17 cellular contexts compared by ENCODE assay signal in the genomic region with DNA sequence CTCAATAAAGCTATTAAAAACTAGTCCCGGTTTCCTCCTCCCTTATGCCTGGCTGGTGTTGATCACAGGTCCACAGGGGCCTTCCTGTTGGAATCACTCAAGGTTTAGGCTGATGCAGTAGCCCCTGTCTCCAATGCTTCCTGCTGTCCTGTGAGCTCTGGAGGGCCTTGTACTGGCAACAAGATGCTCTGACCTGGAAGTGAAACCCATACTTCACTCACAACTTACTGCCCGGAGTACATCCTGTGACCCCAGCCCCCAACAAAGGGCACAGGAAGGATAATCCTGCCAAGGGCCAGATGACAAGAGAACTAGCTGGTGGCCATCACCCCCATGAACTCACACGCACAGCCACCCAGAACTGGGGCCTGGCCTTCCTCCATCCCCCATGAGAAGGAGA. TPM values are rescaled to one million over a fixed set of nuclear protein-coding genes. Genes with fewer than 3 reads are reported as not detected.
DNase-seq lines count a peak whose midpoint lies in the region; ATAC-seq and TF ChIP-seq lines count a peak whose summit lies in the region.
"Had no signal": no experiment of that assay in that cellular context is flagged by ENCODE, and none has a peak within 500 bp of the region (broad histone marks: within the 10 kb centered on the region; RNA-seq: fewer than 3 reads in every experiment).

No MANE protein-coding gene starts in this region.

- peaks cover 0 to 6% (median 0%) of the 10 kb centered on the region in 9 donors for H3K9me3 Mint-ChIP-seq in naive thymus-derived CD8-positive, alpha-beta T cell

- TF ChIP-seq CTCF in colonic mucosa (IDR thresholded peaks at IDR 0.05) (no peak), vagina (IDR thresholded peaks at IDR 0.05) (no peak)

- H3K36me3 Mint-ChIP-seq in naive thymus-derived CD8-positive, alpha-beta T cell, result no peaks in the 10 kb centered on the region
- H3K36me3 Mint-ChIP-seq: CD4-positive, CD25-positive, alpha-beta regulatory T cell had no signal

- H2BK5ac ChIP-seq in mesendoderm (ENCODE audit: low read length) (no peak overlapping the region), trophoblast cell (ENCODE audit: low read depth, low read length, poor library complexity) (no peak overlapping the region)

- H3K27me3 ChIP-seq in colonic mucosa (no peaks in the 10 kb centered on the region), mesendoderm (ENCODE audit: insufficient read depth, low read length, poor library complexity) (no peaks in the 10 kb centered on the region), vagina (no peaks in the 10 kb centered on the region), trophoblast cell (ENCODE audit: insufficient read depth, low read length) (no peaks in the 10 kb centered on the region)
- H3K27me3 ChIP-seq: BLaER1 had no signal

- no peak overlapping the region for H3K4me2 ChIP-seq in mesendoderm (ENCODE audit: low read length)
- no peak overlapping the region for H3K4me2 ChIP-seq in trophoblast cell (ENCODE audit: low read length)
- H3K4me2 ChIP-seq: BLaER1 had no signal

- H3K4me3 Mint-ChIP-seq in naive thymus-derived CD8-positive, alpha-beta T cell, result no peak overlapping the region
- H3K4me3 Mint-ChIP-seq: CD4-positive, CD25-positive, alpha-beta regulatory T cell had no signal

- H3K18ac ChIP-seq in mesendoderm (ENCODE audit: low read length) (no peak overlapping the region), trophoblast cell (ENCODE audit: low read length) (no peak overlapping the region)

- H2AK5ac ChIP-seq in mesendoderm (ENCODE audit: low read length) (no peak overlapping the region), trophoblast cell (ENCODE audit: low read length) (no peak overlapping the region)

- no peak overlapping the region for H4K12ac ChIP-seq in trophoblast cell (ENCODE audit: low read depth, low read length)

- H4K5ac ChIP-seq in mesendoderm (ENCODE audit: low read length), result no peak overlapping the region

- no peak overlapping the region for H4K91ac ChIP-seq in trophoblast cell (ENCODE audit: low read depth, low read length)

- H3K4me3 ChIP-seq in colonic mucosa, result no peak overlapping the region
- H3K4me3 ChIP-seq in mesendoderm (ENCODE audit: low read length), result no peak overlapping the region
- no peak overlapping the region for H3K4me3 ChIP-seq in vagina
- no peak overlapping the region for H3K4me3 ChIP-seq in trophoblast cell (ENCODE audit: low read depth, low read length)
- H3K4me3 ChIP-seq: BLaER1 had no signal

- no peaks in the 10 kb centered on the region for H3K4me1 ChIP-seq in colonic mucosa
- peaks cover 12% of the 10 kb centered on the region for H3K4me1 ChIP-seq in mesendoderm (ENCODE audit: control insufficient read depth, low read depth, low read length)
- H3K4me1 ChIP-seq in vagina, result peaks cover 6% of the 10 kb centered on the region
- H3K4me1 ChIP-seq in trophoblast cell (ENCODE audit: control insufficient read depth in 1 of 2, insufficient read depth in 2 of 2, low read length in 2 of 2), result peaks cover 4 to 10% of the 10 kb centered on the region in 2 experiments
- H3K4me1 ChIP-seq: BLaER1 had no signal

- H3K27me3 Mint-ChIP-seq in naive thymus-derived CD8-positive, alpha-beta T cell, result peaks cover 7 to 57% (median 25%) of the 10 kb centered on the region in 5 donors
- H3K27me3 Mint-ChIP-seq: CD4-positive, CD25-positive, alpha-beta regulatory T cell had no signal

- H3K14ac ChIP-seq in trophoblast cell (ENCODE audit: low read length), result no peak overlapping the region

- H3K23ac ChIP-seq in mesendoderm (ENCODE audit: low read length), result no peak overlapping the region
- H3K23ac ChIP-seq in trophoblast cell (ENCODE audit: low read length), result no peak overlapping the region

- no peak for ATAC-seq in naive thymus-derived CD8-positive, alpha-beta T cell
- ATAC-seq: HCT116 had no signal

- no peak overlapping the region for H3K56ac ChIP-seq in mesendoderm (ENCODE audit: low read length)

- WGBS in mesendoderm (ENCODE audit: extremely low coverage, insufficient coverage, low lambda C conversion rate), result no CpG with 5 or more reads among the region's 3 CpGs
- no CpG with 5 or more reads among the region's 3 CpGs for WGBS in trophoblast cell (ENCODE audit: extremely low coverage, insufficient coverage, insufficient read length)

- H2BK120ac ChIP-seq in mesendoderm (ENCODE audit: low read depth, low read length) (no peak overlapping the region), trophoblast cell (ENCODE audit: insufficient read depth, low read length, poor library complexity) (no peak overlapping the region)

- POLR2A ChIA-PET in naive thymus-derived CD8-positive, alpha-beta T cell (lab: Charles Lee), result no interaction called here

- H3K27ac Mint-ChIP-seq in naive thymus-derived CD8-positive, alpha-beta T cell, result no peak overlapping the region
- H3K27ac Mint-ChIP-seq: CD4-positive, CD25-positive, alpha-beta regulatory T cell had no signal

- peak; percentile 13 for DNase-seq in activated CD8-positive, alpha-beta memory T cell treated with anti-CD3 and anti-CD28 coated beads for 24 hours
- no peak for DNase-seq in activated CD8-positive, alpha-beta memory T cell treated with anti-CD3 and anti-CD28 coated beads, Interleukin-2, amount 50 U/mL, for 4 hours
- DNase-seq in colonic mucosa (peak; percentile 6), mesendoderm (peak; percentile 51), vagina (ENCODE audit: extremely low spot score in 2 of 2) (peak; percentile 13 to 58), AG08395 (ENCODE audit: low spot score) (no peak), trophoblast cell (no peak)
- no peak for DNase-seq in naive thymus-derived CD8-positive, alpha-beta T cell
- DNase-seq: AML-193; Calu3; CD4-positive, CD25-positive, alpha-beta regulatory T cell; DMS79 had no signal

- H2BK12ac ChIP-seq in trophoblast cell (ENCODE audit: low read length), result no peak overlapping the region

- H3K27ac ChIP-seq in colonic mucosa, result no peak overlapping the region
- no peak overlapping the region for H3K27ac ChIP-seq in mesendoderm (ENCODE audit: low read depth, low read length)
- H3K27ac ChIP-seq in vagina, result no peak overlapping the region
- H3K27ac ChIP-seq in trophoblast cell (ENCODE audit: low read depth, low read length), result no peak overlapping the region
- H3K27ac ChIP-seq: 22Rv1, BLaER1, HL-60 had no signal

- H3K9me3 ChIP-seq in colonic mucosa, result no peaks in the 10 kb centered on the region
- no peaks in the 10 kb centered on the region for H3K9me3 ChIP-seq in vagina
- peaks cover 3% of the 10 kb centered on the region for H3K9me3 ChIP-seq in trophoblast cell (ENCODE audit: insufficient read depth, low read depth, low read length)
- H3K9me3 ChIP-seq: BLaER1 had no signal

- intact Hi-C loops in colonic mucosa (cut with DNase I) (no loop called here), vagina (cut with DNase I) (no loop called here)

- H3K36me3 ChIP-seq in colonic mucosa (no peaks in the 10 kb centered on the region), mesendoderm (ENCODE audit: control insufficient read depth, insufficient read depth, low read length) (no peaks in the 10 kb centered on the region), vagina (no peaks in the 10 kb centered on the region), trophoblast cell (ENCODE audit: control insufficient read depth in 1 of 2, insufficient read depth in 2 of 2, low read length in 2 of 2) (no peaks in the 10 kb centered on the region)
- H3K36me3 ChIP-seq: BLaER1 had no signal

- H3K79me1 ChIP-seq in mesendoderm (ENCODE audit: low read length) (no peaks in the 10 kb centered on the region), trophoblast cell (ENCODE audit: low read length) (no peaks in the 10 kb centered on the region)

- H3K79me2 ChIP-seq in mesendoderm (ENCODE audit: control insufficient read depth, insufficient read depth, low read length) (no peaks in the 10 kb centered on the region), trophoblast cell (ENCODE audit: control insufficient read depth, insufficient read depth, low read length, poor library complexity) (no peaks in the 10 kb centered on the region)

- no peak for TF ChIP-seq POLR2A in vagina (IDR thresholded peaks at IDR 0.05)

- H3K4me1 Mint-ChIP-seq in naive thymus-derived CD8-positive, alpha-beta T cell, result peaks cover 0 to 2% (median 0%) of the 10 kb centered on the region in 4 donors
- H3K4me1 Mint-ChIP-seq: CD4-positive, CD25-positive, alpha-beta regulatory T cell had no signal

- H3K4ac ChIP-seq in mesendoderm (ENCODE audit: low read depth, low read length) (no peak overlapping the region), trophoblast cell (ENCODE audit: low read depth, low read length) (no peak overlapping the region)

- no peak overlapping the region for H4K8ac ChIP-seq in mesendoderm (ENCODE audit: low read depth, low read length)
- H4K8ac ChIP-seq in trophoblast cell (ENCODE audit: low read depth, low read length), result no peak overlapping the region

- H2AFZ ChIP-seq in trophoblast cell (ENCODE audit: insufficient read depth, low read length, poor library complexity), result no peak overlapping the region

- H2BK15ac ChIP-seq in mesendoderm (replicated peaks; ENCODE audit: low read depth), result no peak overlapping the region

- no peak overlapping the region for H3K9ac ChIP-seq in colonic mucosa (ENCODE audit: low read depth in 2 of 2, low read length in 2 of 2)
- H3K9ac ChIP-seq in mesendoderm (ENCODE audit: low read length), result no peak overlapping the region
- no peak overlapping the region for H3K9ac ChIP-seq in trophoblast cell (ENCODE audit: low read length)
- H3K9ac ChIP-seq: BLaER1 had no signal

RNA-seq across cellular contexts. Expression of a gene that starts 50.3 kb away (rescaled TPM):
- 10 to 100 TPM; 25.1 to 36.4 TPM for total RNA-seq in colonic mucosa
- 0.22 TPM for polyA plus RNA-seq in mesendoderm (2013, experiment 1 of 2)
- 0.14 TPM for polyA plus RNA-seq in mesendoderm (2013, experiment 2 of 2)
- 40.5 TPM for total RNA-seq in vagina
- 10.2 and 10.9 TPM in 2 replicates for polyA plus RNA-seq in trophoblast cell (2013)
- total RNA-seq in naive thymus-derived CD8-positive, alpha-beta T cell, result not detected
- not detected for polyA plus RNA-seq in naive thymus-derived CD8-positive, alpha-beta T cell
- total RNA-seq: Calu3; CD4-positive, CD25-positive, alpha-beta regulatory T cell; G401 had no signal
- polyA plus RNA-seq: CD4-positive, CD25-positive, alpha-beta regulatory T cell had no signal

Comparison
In these comparisons a context has a peak if more than half of its experiments do, and no peak if none do; other contexts are left out.
1. DNase-seq: peak in activated CD8-positive, alpha-beta memory T cell treated with anti-CD3 and anti-CD28 coated beads for 24 hours (single experiment), colonic mucosa (single experiment), mesendoderm (single experiment) and vagina (2 of 2); none in activated CD8-positive, alpha-beta memory T cell treated with anti-CD3 and anti-CD28 coated beads, Interleukin-2, amount 50 U/mL, for 4 hours (single experiment), AG08395 (single experiment), trophoblast cell (0 of 2) and naive thymus-derived CD8-positive, alpha-beta T cell (0 of 10).
2. RNA of a gene that starts 50.3 kb away (total RNA-seq): 40.5 TPM in vagina (single experiment) and 25.1 to 36.4 TPM in colonic mucosa; not detected in naive thymus-derived CD8-positive, alpha-beta T cell; every median in the first group is over 10 times any median in the second.